In genomic region chr10:93220315-93221170, GRCh38 we compare ENCODE assay signal across 1 cellular context.
TF ChIP-seq lines count a peak whose summit lies in the region.

No MANE protein-coding gene starts in this region.

TF ChIP-seq in HepG2, 621 proteins besides CTCF, POLR2A, EP300 and RAD21 (continued from another document and continues in another):
- TF ChIP-seq ZNF225 (CRISPR knock-in tag; IDR thresholded peaks at IDR 0.05) (no peak), GABPB1 (CRISPR knock-in tag; IDR thresholded peaks at IDR 0.05) (peak; percentile 42; the same call in 1 of the 2 replicates), RARG (CRISPR knock-in tag; IDR thresholded peaks at IDR 0.05; ENCODE audit: low read depth) (no peak), SMAD9 (CRISPR knock-in tag; IDR thresholded peaks at IDR 0.05) (no peak), SOX6 (IDR thresholded peaks at IDR 0.05) (no peak), SOX6 (CRISPR knock-in tag; IDR thresholded peaks at IDR 0.05) (no peak), ZC3H4 (CRISPR knock-in tag; IDR thresholded peaks at IDR 0.05; ENCODE audit: borderline replicate concordance) (no peak), SETDB1 (CRISPR knock-in tag; IDR thresholded peaks at IDR 0.05; ENCODE audit: borderline replicate concordance) (no peak), ZNF33A (CRISPR knock-in tag; IDR thresholded peaks at IDR 0.05; ENCODE audit: borderline replicate concordance) (no peak), SALL1 (CRISPR knock-in tag; IDR thresholded peaks at IDR 0.05) (no peak), JUND (CRISPR knock-in tag; IDR thresholded peaks at IDR 0.05) (no peak), TBP (CRISPR knock-in tag; IDR thresholded peaks at IDR 0.05) (no peak), HES4 (CRISPR knock-in tag; IDR thresholded peaks at IDR 0.05; ENCODE audit: borderline replicate concordance) (no peak), IKZF4 (CRISPR knock-in tag; IDR thresholded peaks at IDR 0.05; ENCODE audit: borderline replicate concordance, low read depth, not compliant biosample characterization) (no peak), NR2C2 (CRISPR knock-in tag; IDR thresholded peaks at IDR 0.05; ENCODE audit: borderline replicate concordance) (no peak), ZNF160 (CRISPR knock-in tag; IDR thresholded peaks at IDR 0.05) (no peak), KAT7 (CRISPR knock-in tag; IDR thresholded peaks at IDR 0.05; ENCODE audit: borderline replicate concordance) (no peak), ZNF281 (CRISPR knock-in tag; IDR thresholded peaks at IDR 0.05; ENCODE audit: borderline replicate concordance) (0 out of 2 replicates have a peak, but pooled peaks have one; percentile 13), CHD4 (IDR thresholded peaks at IDR 0.05; ENCODE audit: borderline replicate concordance, low read length) (no peak), MTA3 (CRISPR knock-in tag; IDR thresholded peaks at IDR 0.05) (no peak), BCL6 (CRISPR knock-in tag; IDR thresholded peaks at IDR 0.05) (peak; percentile 66), THAP7 (CRISPR knock-in tag; IDR thresholded peaks at IDR 0.05) (no peak), GFI1 (CRISPR knock-in tag; IDR thresholded peaks at IDR 0.05; ENCODE audit: borderline replicate concordance) (no peak), RXRB (CRISPR knock-in tag; IDR thresholded peaks at IDR 0.05; ENCODE audit: borderline replicate concordance) (peak; percentile 68), ZNF781 (CRISPR knock-in tag; IDR thresholded peaks at IDR 0.05; ENCODE audit: borderline replicate concordance, not compliant biosample characterization) (no peak), THRA (CRISPR knock-in tag; IDR thresholded peaks at IDR 0.05; ENCODE audit: borderline replicate concordance) (peak; percentile 64; the same call in 1 of the 2 replicates), RARA (CRISPR knock-in tag; IDR thresholded peaks at IDR 0.05) (peak; percentile 69), PRDM10 (CRISPR knock-in tag; IDR thresholded peaks at IDR 0.05; ENCODE audit: low read depth) (no peak), FOXJ3 (CRISPR knock-in tag; IDR thresholded peaks at IDR 0.05; ENCODE audit: borderline replicate concordance) (no peak), ZSCAN9 (CRISPR knock-in tag; IDR thresholded peaks at IDR 0.05; ENCODE audit: borderline replicate concordance) (no peak), ZNF776 (CRISPR knock-in tag; IDR thresholded peaks at IDR 0.05) (no peak), SCMH1 (CRISPR knock-in tag; IDR thresholded peaks at IDR 0.05; ENCODE audit: borderline replicate concordance) (no peak), ZNF563 (CRISPR knock-in tag; IDR thresholded peaks at IDR 0.05) (no peak), ZNF12 (CRISPR knock-in tag; IDR thresholded peaks at IDR 0.05) (no peak), ZBTB7B (CRISPR knock-in tag; IDR thresholded peaks at IDR 0.05) (no peak), ZBTB14 (CRISPR knock-in tag; IDR thresholded peaks at IDR 0.05) (no peak), ZNF318 (CRISPR knock-in tag; IDR thresholded peaks at IDR 0.05) (no peak), E2F5 (CRISPR knock-in tag; conservative IDR thresholded peaks at IDR 0.05) (no peak), SIN3A (IDR thresholded peaks at IDR 0.05; ENCODE audit: borderline replicate concordance, low read depth, low read length) (no peak), FOXA3 (CRISPR knock-in tag; IDR thresholded peaks at IDR 0.05) (no peak), NFE2L1 (CRISPR knock-in tag; IDR thresholded peaks at IDR 0.05; ENCODE audit: borderline replicate concordance) (no peak), ZNF44 (CRISPR knock-in tag; IDR thresholded peaks at IDR 0.05) (no peak)
